In the genomic region with DNA sequence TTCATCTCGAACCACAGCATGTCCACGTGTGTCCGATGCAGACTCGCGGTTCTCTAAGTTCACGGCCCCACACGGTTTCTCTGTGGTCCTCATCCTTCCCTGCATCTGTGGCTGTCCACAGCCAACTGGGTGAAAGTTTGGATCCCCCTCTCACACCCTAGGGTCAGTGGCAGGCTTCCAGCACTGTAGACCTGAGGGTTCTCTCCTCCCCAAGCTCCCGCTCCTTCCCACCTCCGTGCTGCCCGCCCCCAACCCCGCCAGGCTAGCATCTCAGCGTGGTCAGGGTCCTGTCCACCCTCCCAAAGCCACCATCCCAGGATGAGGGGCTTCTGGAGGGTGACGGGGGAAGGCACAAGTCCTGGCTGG, we compare ENCODE assay signal across 8 cellular contexts. TPM values are rescaled to one million over a fixed set of nuclear protein-coding genes. Genes with fewer than 3 reads are reported as not detected.
DNase-seq lines count a peak whose midpoint lies in the region; ATAC-seq and TF ChIP-seq lines count a peak whose summit lies in the region.

No MANE protein-coding gene starts in this region.

- TF ChIP-seq CTCF in Calu3 (IDR thresholded peaks at IDR 0.05; ENCODE audit: unreplicated experiment) (no peak), psoas muscle (IDR thresholded peaks at IDR 0.05) (no peak)

- intact Hi-C loops in Calu3 (cut with micrococcal nuclease; ENCODE audit: unreplicated experiment) (no loop called here), Right ventricle myocardium superior (cut with DNase I) (no loop called here), psoas muscle (cut with DNase I) (no loop called here)

- H3K4me1 Mint-ChIP-seq in Calu3 (ENCODE audit: low read depth, unreplicated experiment) = peaks cover 25% of the 10 kb centered on the region

- peaks cover 3 to 45% of the 10 kb centered on the region in 2 donors for H3K36me3 ChIP-seq in psoas muscle (ENCODE audit: insufficient read depth in 1 of 2, low read depth in 1 of 2)

- H3K27ac ChIP-seq in adipose tissue (ENCODE audit: low read depth, low read length) (peak overlapping the region; percentile 63), psoas muscle (peak overlapping the region; percentile 88)

- peaks cover 52% of the 10 kb centered on the region for H3K4me1 ChIP-seq in psoas muscle

- BruUV-seq in Calu3 (replicated peaks; lab: Mats Ljungman, UMichigan) = no TSS peak

- H3K36me3 Mint-ChIP-seq in Calu3 (ENCODE audit: insufficient read depth, unreplicated experiment) = peaks cover 22% of the 10 kb centered on the region

- no peaks in the 10 kb centered on the region for H3K9me3 ChIP-seq in psoas muscle

- H3K27me3 ChIP-seq in psoas muscle (ENCODE audit: insufficient read depth in 3 of 3, low read length in 2 of 3) = no peaks in the 10 kb centered on the region

- 19 to 36% (median 35%) methylated on average over 13 of the region's 13 CpGs for WGBS in adipose tissue, 3 donors
- WGBS in psoas muscle, 3 donors = 15 to 31% (median 18%) methylated on average over 13 of the region's 13 CpGs

- ATAC-seq in Right ventricle myocardium superior (ENCODE audit: poor library complexity) (peak; percentile 3), psoas muscle (peak; percentile 4 to 36 (median 22)), HG02610 (IDR thresholded peaks at IDR 0.05; ENCODE audit: unreplicated experiment) (no peak)

- peak overlapping the region; percentile 63 for H3K27ac Mint-ChIP-seq in Calu3 (ENCODE audit: unreplicated experiment)

- H3K4me3 Mint-ChIP-seq in Calu3 (ENCODE audit: low read depth, unreplicated experiment) = no peak overlapping the region

- DNase-seq in Calu3 (no peak), Right ventricle myocardium superior (no peak), psoas muscle (peak in 1 of 2 donors; percentile 77), NCI-H510A treated with DMSO at 0.1 percent for 48 hours (lab: John Stamatoyannopoulos, UW) (no peak), NCI-H1105 treated with DMSO at 0.1 percent for 48 hours (lab: John Stamatoyannopoulos, UW) (no peak), mucosa of gallbladder (ENCODE audit: low spot score) (no peak)

- H3K9me3 Mint-ChIP-seq in Calu3 (ENCODE audit: low read depth, unreplicated experiment) = no peaks in the 10 kb centered on the region

- H3K27me3 Mint-ChIP-seq in Calu3 (ENCODE audit: unreplicated experiment) = no peaks in the 10 kb centered on the region

- CTCF ChIA-PET in Calu3 (lab: Charles Lee) = interaction anchor here (1.1 kb wide), 1 partner anchor 30 kb away, joined by 3 read pairs; no protein-coding TSS in a partner anchor

- H3K4me3 ChIP-seq in psoas muscle = peak overlapping the region; percentile 84

RNA-seq across cellular contexts. Expression of a gene that starts 3.0 kb away (rescaled TPM):
- 0.97 and 1.6 TPM in 2 replicates for total RNA-seq in Calu3 (2022)
- 100 to 1,000 TPM in 1 of 3 donors, 10 to 100 TPM in 2; 43.9 to 297 (median 47.8) TPM for polyA plus RNA-seq in adipose tissue
- 13.9 TPM for total RNA-seq in Right ventricle myocardium superior
- 100 to 1,000 TPM in 1 of 4 donors, 10 to 100 TPM in 3; 10.7 to 118 (median 44.7) TPM for total RNA-seq in psoas muscle
- polyA plus RNA-seq in psoas muscle = 100 to 1,000 TPM in 1 of 3 donors, 10 to 100 TPM in 2; 17.2 to 235 (median 19.1) TPM
- total RNA-seq in mucosa of gallbladder = 5.3 TPM

RNA-seq across cellular contexts. Expression of a gene that starts 23.2 kb away (rescaled TPM):
- total RNA-seq in Calu3 (2022) (57.5 and 75.1 TPM in 2 replicates), Right ventricle myocardium superior (136 TPM), psoas muscle (100 to 1,000 TPM in 1 of 4 donors, 10 to 100 TPM in 3; 77.1 to 130 (median 82.2) TPM), mucosa of gallbladder (170 TPM)
- polyA plus RNA-seq in adipose tissue (100 to 1,000 TPM in 1 of 3 donors, 10 to 100 TPM in 2; 80.4 to 105 (median 86.1) TPM), psoas muscle (10 to 100 TPM; 43.9 to 59.9 (median 56.9) TPM)

RNA-seq across cellular contexts. Expression of a gene that starts 23.9 kb away (rescaled TPM):
- total RNA-seq in Calu3 (2022) (0.17 TPM in 1 of 2 replicates, not detected in the other), Right ventricle myocardium superior (21.8 TPM), psoas muscle (10 to 100 TPM in 2 of 4 donors, 1 to 10 TPM in 2; 7.1 to 14.2 (median 9.7) TPM), mucosa of gallbladder (7.7 TPM)
- polyA plus RNA-seq in adipose tissue (10 to 100 TPM in 2 of 3 donors, 1 to 10 TPM in 1; 5.1 to 31.9 (median 30.5) TPM), psoas muscle (1 to 10 TPM; 5.1 to 9.4 (median 7.7) TPM)

RNA-seq across cellular contexts. Expression of a gene that starts 45.6 kb away (rescaled TPM):
- total RNA-seq in Calu3 (2022) = 565 and 595 TPM in 2 replicates
- polyA plus RNA-seq in adipose tissue = 100 to 1,000 TPM; 541 to 965 (median 935) TPM
- 1,119 TPM for total RNA-seq in Right ventricle myocardium superior
- 1,000 to 10,000 TPM in 2 of 4 donors, 100 to 1,000 TPM in 2; 947 to 1,442 (median 1,003) TPM for total RNA-seq in psoas muscle
- 100 to 1,000 TPM; 431 to 717 (median 657) TPM for polyA plus RNA-seq in psoas muscle
- 1,184 TPM for total RNA-seq in mucosa of gallbladder

RNA-seq across cellular contexts. Expression of a gene that starts 45.8 kb away (rescaled TPM):
- 38.2 and 44.5 TPM in 2 replicates for total RNA-seq in Calu3 (2022)
- polyA plus RNA-seq in adipose tissue = 100 to 1,000 TPM in 1 of 3 donors, 10 to 100 TPM in 2; 60.4 to 144 (median 76.1) TPM
- total RNA-seq in Right ventricle myocardium superior = 127 TPM
- total RNA-seq in psoas muscle = 100 to 1,000 TPM in 3 of 4 donors, 10 to 100 TPM in 1; 76.8 to 150 (median 109) TPM
- polyA plus RNA-seq in psoas muscle = 100 to 1,000 TPM; 211 to 271 (median 243) TPM
- total RNA-seq in mucosa of gallbladder = 45.2 TPM
